ENCODE assay signal across 8 cellular contexts in the genomic region with DNA sequence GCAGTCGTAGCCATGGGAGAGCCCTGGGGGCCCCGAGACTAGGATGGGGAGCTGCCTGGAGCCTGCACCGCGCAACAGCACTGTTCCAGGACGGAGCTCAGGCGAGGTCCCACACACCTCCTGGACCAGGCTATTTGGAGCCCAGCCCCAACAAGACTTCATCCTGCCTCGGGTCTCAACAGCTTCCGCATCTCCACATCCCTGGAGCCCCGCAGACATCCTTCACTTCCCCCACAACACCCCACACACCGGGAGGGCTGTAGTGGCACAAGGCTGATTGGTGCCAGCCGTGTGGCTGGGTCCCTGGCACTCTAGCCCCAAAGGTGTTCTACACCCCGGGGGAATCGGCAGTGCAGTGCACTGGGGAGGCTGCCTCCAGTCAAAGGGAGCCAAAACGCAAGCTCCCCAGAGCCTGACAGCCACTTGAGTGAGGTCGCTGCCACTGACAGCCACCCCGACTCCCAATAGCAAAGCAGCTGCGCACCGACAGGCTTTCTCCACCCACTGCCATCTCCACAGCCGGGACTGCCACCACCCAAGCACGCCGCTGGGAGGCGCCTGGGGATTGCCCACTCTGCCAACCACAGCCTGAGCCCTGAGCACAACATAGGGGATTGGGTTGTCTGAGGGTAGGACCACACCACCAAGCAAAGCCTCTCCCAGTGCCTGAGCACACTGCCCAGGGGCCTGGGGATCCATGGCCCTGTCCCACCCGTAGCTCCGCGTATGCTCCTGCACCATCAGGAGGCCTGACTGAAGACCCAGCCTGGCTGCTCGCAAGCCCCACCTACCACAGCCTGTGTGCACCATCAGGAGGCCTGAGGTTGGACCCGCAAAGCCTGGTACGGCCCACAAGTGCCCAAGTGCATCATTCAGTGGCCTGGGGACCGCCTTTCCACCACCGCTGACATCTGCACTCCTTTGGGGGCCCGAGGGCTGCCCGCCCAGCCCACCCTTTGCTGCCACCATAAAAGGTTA. TPM values are rescaled to one million over a fixed set of nuclear protein-coding genes. Genes with fewer than 3 reads are reported as not detected.
DNase-seq lines count a peak whose midpoint lies in the region; FAIRE-seq and TF ChIP-seq lines count a peak whose summit lies in the region.

No MANE protein-coding gene starts in this region.

- H3K27ac ChIP-seq in MM.1S (ENCODE audit: low read length) (no peak overlapping the region), WERI-Rb-1 (no peak overlapping the region), breast epithelium (no peak overlapping the region), kidney (ENCODE audit: low read depth in 2 of 2, low read length in 2 of 2) (no peak overlapping the region)

- H2AFZ ChIP-seq in MM.1S (ENCODE audit: low read length), result peak overlapping the region; percentile 96

- no peaks in the 10 kb centered on the region for H3F3A ChIP-seq in MM.1S (ENCODE audit: insufficient read depth, low read length)

- peak overlapping the region; percentile 94 for H3K4me2 ChIP-seq in MM.1S (ENCODE audit: low read depth, low read length)

- no peaks in the 10 kb centered on the region for H3K36me3 ChIP-seq in MM.1S (replicated peaks; ENCODE audit: insufficient read depth, low read length)
- H3K36me3 ChIP-seq in WERI-Rb-1, result no peaks in the 10 kb centered on the region
- H3K36me3 ChIP-seq in breast epithelium, result no peaks in the 10 kb centered on the region
- H3K36me3 ChIP-seq in kidney (ENCODE audit: control insufficient read depth in 1 of 2, insufficient read depth in 2 of 2, low read length in 2 of 2), result no peaks in the 10 kb centered on the region

- TF ChIP-seq CTCF in GM10266 (IDR thresholded peaks at IDR 0.05; ENCODE audit: control insufficient read depth, insufficient read depth, low read depth, missing control alignments) (peak; percentile 95), MM.1S (IDR thresholded peaks at IDR 0.05; ENCODE audit: low read length) (peak; percentile 97), WERI-Rb-1 (IDR thresholded peaks at IDR 0.05; ENCODE audit: low read depth, low read length) (peak; percentile 98), breast epithelium (IDR thresholded peaks at IDR 0.05) (peak; percentile 32 to 56 (median 34)), kidney (IDR thresholded peaks at IDR 0.05; ENCODE audit: borderline replicate concordance, extremely low read depth, insufficient read depth) (peak; percentile 67)

- H3K4me3 ChIP-seq in MM.1S (ENCODE audit: low read length) (peak overlapping the region; percentile 74), WERI-Rb-1 (ENCODE audit: low read depth, low read length) (peak overlapping the region; percentile 40), breast epithelium (peak overlapping the region in 2 of 3 donors; percentile 15 to 58), kidney (ENCODE audit: low read length in 2 of 2) (peak overlapping the region; percentile 12 to 48)

- H3K27me3 ChIP-seq in MM.1S (replicated peaks; ENCODE audit: insufficient read depth, low read length) (no peaks in the 10 kb centered on the region), WERI-Rb-1 (ENCODE audit: insufficient read depth, low read depth, severe bottlenecking) (no peaks in the 10 kb centered on the region), breast epithelium (no peaks in the 10 kb centered on the region)

- no peak for TF ChIP-seq POLR2A in breast epithelium (IDR thresholded peaks at IDR 0.05)

- no peak for FAIRE-seq in kidney (lab: Jason Lieb, UNC)

- no peaks in the 10 kb centered on the region for H3K79me2 ChIP-seq in MM.1S (ENCODE audit: low read length)

- DNase-seq in GM10266 (ENCODE audit: extremely low spot score) (peak; percentile 79), HCEC 1CT (peak; percentile 38), MM.1S (peak; percentile 79), WERI-Rb-1 (peak; percentile 87), breast epithelium (ENCODE audit: low spot score in 2 of 2) (peak; percentile 32 to 75), kidney (peak; percentile 85), NCI-H2029 treated with DMSO at 0.1 percent for 48 hours (lab: John Stamatoyannopoulos, UW) (no peak)
- DNase-seq in stimulated activated CD4-positive, alpha-beta T cell treated with anti-CD3 and anti-CD28 coated beads, Interleukin-2, amount 100 ng/mL, for 24 hours, result peak; percentile 94

- no peaks in the 10 kb centered on the region for H4K20me1 ChIP-seq in MM.1S (ENCODE audit: insufficient read depth, low read length)

- intact Hi-C loops in breast epithelium (cut with DNase I; ENCODE audit: low total_unique reads), result loop anchor here (10.0 kb wide), 1 partner anchor 111 kb away; no protein-coding TSS in a partner anchor
- intact Hi-C loops in kidney (cut with DNase I), result no loop called here

- H3K4me1 ChIP-seq in MM.1S (ENCODE audit: low read length), result no peaks in the 10 kb centered on the region
- no peaks in the 10 kb centered on the region for H3K4me1 ChIP-seq in breast epithelium
- H3K4me1 ChIP-seq in kidney (ENCODE audit: control insufficient read depth in 1 of 2, insufficient read depth in 1 of 2, low read depth in 1 of 2, low read length in 2 of 2), result no peaks in the 10 kb centered on the region

- H3K9me2 ChIP-seq in MM.1S (replicated peaks; ENCODE audit: insufficient read depth, low read length), result no peaks in the 10 kb centered on the region

- H3K9me3 ChIP-seq in MM.1S (replicated peaks; ENCODE audit: insufficient read depth, low read length) (no peaks in the 10 kb centered on the region), WERI-Rb-1 (ENCODE audit: severe bottlenecking) (no peaks in the 10 kb centered on the region), breast epithelium (no peaks in the 10 kb centered on the region), kidney (ENCODE audit: control insufficient read depth in 1 of 2, low read length in 2 of 2) (no peaks in the 10 kb centered on the region)

- H3K9ac ChIP-seq in MM.1S (ENCODE audit: low read length) (peak overlapping the region; percentile 39; the same call in 1 of the 2 replicates), kidney (ENCODE audit: low read length in 2 of 2) (no peak overlapping the region)

RNA-seq across cellular contexts. Expression of a gene that starts 13.2 kb away (rescaled TPM):
- total RNA-seq in breast epithelium (under 1 TPM in 2 of 3 donors, not detected in 1; 0.32 to 0.44 TPM), kidney (2.0 TPM)
- 2.0 TPM for polyA plus RNA-seq in kidney (ENCODE audit: insufficient read depth, low read depth, low replicate concordance)

RNA-seq across cellular contexts. Expression of a gene that starts 53.4 kb away (rescaled TPM):
- total RNA-seq in breast epithelium (10 to 100 TPM in 2 of 3 donors, 1 to 10 TPM in 1; 7.4 to 21.4 (median 11.5) TPM), kidney (25.0 TPM)
- 2.2 TPM for polyA plus RNA-seq in kidney (ENCODE audit: insufficient read depth, low read depth, low replicate concordance)

RNA-seq across cellular contexts. Expression of a gene that starts 55.0 kb away (rescaled TPM):
- total RNA-seq in breast epithelium (10 to 100 TPM; 18.4 to 36.1 (median 29.3) TPM), kidney (11.8 TPM)
- 7.0 TPM for polyA plus RNA-seq in kidney (ENCODE audit: insufficient read depth, low read depth, low replicate concordance)

Comparison
In these comparisons a context has a peak if more than half of its experiments do, and no peak if none do; other contexts are left out.
1. CTCF ChIP-seq: peak in every context shown above with its lines; median percentile 98 in WERI-Rb-1; 97 in MM.1S; 95 in GM10266; 67 in kidney; 34 in breast epithelium.